Comparison of ENCODE assay signal across 18 cellular contexts in genomic region chr20:45044601-45045000, GRCh38. TPM values are rescaled to one million over a fixed set of nuclear protein-coding genes. Genes with fewer than 3 reads are reported as not detected.
DNase-seq lines count a peak whose midpoint lies in the region; ATAC-seq and TF ChIP-seq lines count a peak whose summit lies in the region.
"Had no signal": no experiment of that assay in that cellular context is flagged by ENCODE, and none has a peak within 500 bp of the region (broad histone marks: within the 10 kb centered on the region; RNA-seq: fewer than 3 reads in every experiment).

No MANE protein-coding gene starts in this region.

- peak overlapping the region; percentile 77 for H3K18ac ChIP-seq in trophoblast cell (ENCODE audit: low read length)

- no peak for TF ChIP-seq POLR2A in breast epithelium (IDR thresholded peaks at IDR 0.05)

- H3K14ac ChIP-seq in trophoblast cell (ENCODE audit: low read length), result peak overlapping the region; percentile 74

- H2AFZ ChIP-seq in mammary epithelial cell (ENCODE audit: low read depth, low read length), result no peak overlapping the region
- no peak overlapping the region for H2AFZ ChIP-seq in KMS-11 (ENCODE audit: low read depth)
- no peak overlapping the region for H2AFZ ChIP-seq in trophoblast cell (ENCODE audit: insufficient read depth, low read length, poor library complexity)
- H2AFZ ChIP-seq: neural progenitor cell had no signal

- H3K79me1 ChIP-seq in trophoblast cell (ENCODE audit: low read length), result peaks cover 8% of the 10 kb centered on the region

- H4K12ac ChIP-seq in trophoblast cell (ENCODE audit: low read depth, low read length), result no peak overlapping the region

- H3K9ac ChIP-seq in mammary epithelial cell (ENCODE audit: insufficient read depth, low read length) (no peak overlapping the region), KMS-11 (no peak overlapping the region), trophoblast cell (ENCODE audit: low read length) (no peak overlapping the region)
- H3K9ac ChIP-seq: neural progenitor cell had no signal

- WGBS in mammary epithelial cell (ENCODE audit: low coverage, missing lambda C conversion rate), result 100% methylated on average over 3 of the region's 3 CpGs
- no CpG with 5 or more reads among the region's 3 CpGs for WGBS in trophoblast cell (ENCODE audit: extremely low coverage, insufficient coverage, insufficient read length)

- CTCF ChIA-PET in mammary epithelial cell (lab: Charles Lee; ENCODE audit: low non-redundant PET), result interaction anchor here (0.5 to 1.6 kb wide), 9 partner anchors 23 to 590 kb away, joined by 3 to 46 read pairs (median 4); no protein-coding TSS in a partner anchor

- ATAC-seq in left cardiac atrium, result no peak

- peak overlapping the region; percentile 41 for H3K4ac ChIP-seq in trophoblast cell (ENCODE audit: low read depth, low read length)

- in situ Hi-C loops in mammary epithelial cell (cut with MboI; ENCODE audit: low sequenced_read_pairs in 2 of 2), result loop anchor here in 1 of 2 donors (5.0 kb wide), 1 partner anchor 48 kb away; no protein-coding TSS in a partner anchor

- H3K27ac ChIP-seq in mammary epithelial cell (ENCODE audit: insufficient read depth, low read depth, low read length) (peak overlapping the region; percentile 17), breast epithelium (no peak overlapping the region), KMS-11 (0 out of 2 replicates have a peak overlapping the region, but pooled peaks have one; percentile 4), VCaP (peak overlapping the region; percentile 84), trophoblast cell (ENCODE audit: low read depth, low read length) (no peak overlapping the region)
- H3K27ac ChIP-seq: neural progenitor cell, right lobe of liver, upper lobe of right lung had no signal

- H3K9me3 ChIP-seq in mammary epithelial cell (replicated peaks; ENCODE audit: insufficient read depth, low read length), result no peaks in the 10 kb centered on the region
- no peaks in the 10 kb centered on the region for H3K9me3 ChIP-seq in breast epithelium
- no peaks in the 10 kb centered on the region for H3K9me3 ChIP-seq in trophoblast cell (ENCODE audit: insufficient read depth, low read depth, low read length)
- H3K9me3 ChIP-seq: BE2C, Caco-2, right lobe of liver, upper lobe of right lung had no signal

- H3K79me2 ChIP-seq in mammary epithelial cell (ENCODE audit: insufficient read depth, low read length) (peaks cover 35% of the 10 kb centered on the region), KMS-11 (ENCODE audit: insufficient read depth, low read depth) (peaks cover 36% of the 10 kb centered on the region; the same call in 1 of the 2 replicates), trophoblast cell (ENCODE audit: control insufficient read depth, insufficient read depth, low read length, poor library complexity) (no peaks in the 10 kb centered on the region)

- dilution Hi-C loops in mammary epithelial cell (cut with HindIII; ENCODE audit: low sequenced_read_pairs), result no loop called here

- H2BK120ac ChIP-seq in trophoblast cell (ENCODE audit: insufficient read depth, low read length, poor library complexity), result peak overlapping the region; percentile 93

- H3K27me3 ChIP-seq in mammary epithelial cell (ENCODE audit: insufficient read depth, low read length) (no peaks in the 10 kb centered on the region), breast epithelium (no peaks in the 10 kb centered on the region), KMS-11 (ENCODE audit: insufficient read depth, low read depth) (no peaks in the 10 kb centered on the region), trophoblast cell (ENCODE audit: insufficient read depth, low read length) (no peaks in the 10 kb centered on the region)
- H3K27me3 ChIP-seq: BE2C, neural progenitor cell, right lobe of liver, upper lobe of right lung had no signal

- H4K8ac ChIP-seq in trophoblast cell (ENCODE audit: low read depth, low read length), result peak overlapping the region; percentile 67

- no peak overlapping the region for H2AK5ac ChIP-seq in trophoblast cell (ENCODE audit: low read length)

- BruUV-seq in mammary epithelial cell (replicated peaks; lab: Mats Ljungman, UMichigan), result no TSS peak

- no peak overlapping the region for H3K23ac ChIP-seq in trophoblast cell (ENCODE audit: low read length)

- H4K91ac ChIP-seq in trophoblast cell (ENCODE audit: low read depth, low read length), result peak overlapping the region; percentile 95

- H3K4me3 ChIP-seq in mammary epithelial cell (replicated peaks in 1 of 3; ENCODE audit: insufficient read depth in 1 of 3, low read depth in 2 of 3, low read length in 3 of 3), result no peak overlapping the region
- H3K4me3 ChIP-seq in breast epithelium, result no peak overlapping the region
- no peak overlapping the region for H3K4me3 ChIP-seq in KMS-11 (IDR thresholded peaks at IDR 0.05; ENCODE audit: insufficient read depth, low read depth, low read length)
- H3K4me3 ChIP-seq in trophoblast cell (ENCODE audit: low read depth, low read length), result no peak overlapping the region
- H3K4me3 ChIP-seq: GM12878, neural progenitor cell, right lobe of liver, upper lobe of right lung had no signal

- H3K36me3 ChIP-seq in mammary epithelial cell (ENCODE audit: insufficient read depth, low read length) (no peaks in the 10 kb centered on the region), breast epithelium (no peaks in the 10 kb centered on the region), KMS-11 (ENCODE audit: insufficient read depth) (no peaks in the 10 kb centered on the region), trophoblast cell (ENCODE audit: control insufficient read depth in 1 of 2, insufficient read depth in 2 of 2, low read length in 2 of 2) (no peaks in the 10 kb centered on the region)
- H3K36me3 ChIP-seq: BE2C, neural progenitor cell, right lobe of liver, upper lobe of right lung had no signal

- H2BK12ac ChIP-seq in trophoblast cell (ENCODE audit: low read length), result peak overlapping the region; percentile 93

- TF ChIP-seq CTCF in mammary epithelial cell (conservative IDR thresholded peaks at IDR 0.05 in 1 of 2, IDR thresholded peaks at IDR 0.05 in 1 of 2; ENCODE audit: extremely low read depth in 1 of 2, insufficient read depth in 1 of 2, low read depth in 1 of 2, low read length in 2 of 2) (no peak), breast epithelium (IDR thresholded peaks at IDR 0.05) (no peak), KMS-11 (conservative IDR thresholded peaks at IDR 0.05; ENCODE audit: low read depth, low read length) (no peak), VCaP (conservative IDR thresholded peaks at IDR 0.05) (no peak)

- no peaks in the 10 kb centered on the region for H4K20me1 ChIP-seq in mammary epithelial cell (ENCODE audit: insufficient read depth, low read length)
- H4K20me1 ChIP-seq in KMS-11 (ENCODE audit: insufficient read depth), result no peaks in the 10 kb centered on the region

- no peak overlapping the region for H3K4me2 ChIP-seq in mammary epithelial cell (ENCODE audit: insufficient read depth, low read depth, low read length)
- peak overlapping the region; percentile 1; the same call in 1 of the 2 replicates for H3K4me2 ChIP-seq in KMS-11
- no peak overlapping the region for H3K4me2 ChIP-seq in trophoblast cell (ENCODE audit: low read length)
- H3K4me2 ChIP-seq: neural progenitor cell had no signal

- H3K4me1 ChIP-seq in mammary epithelial cell (ENCODE audit: insufficient read depth, low read length) (peaks cover 23% of the 10 kb centered on the region), breast epithelium (peaks cover 0 to 6% of the 10 kb centered on the region in 2 donors), KMS-11 (ENCODE audit: low read depth, poor library complexity, severe bottlenecking) (peaks cover 85% of the 10 kb centered on the region), trophoblast cell (ENCODE audit: control insufficient read depth in 1 of 2, insufficient read depth in 2 of 2, low read length in 2 of 2) (peaks cover 0 to 4% of the 10 kb centered on the region in 2 experiments)
- H3K4me1 ChIP-seq: BE2C, right lobe of liver had no signal

- DNase-seq in mammary epithelial cell, result no peak
- no peak for DNase-seq in breast epithelium (ENCODE audit: low spot score in 2 of 2)
- DNase-seq in trophoblast cell, result no peak
- no peak for DNase-seq in left cardiac atrium
- no peak for DNase-seq in DMS79 treated with DMSO at 0.1 percent for 48 hours (lab: John Stamatoyannopoulos, UW)
- DNase-seq in NCI-H226, result no peak
- DNase-seq: islet precursor cell; NCI-H524 treated with DMSO at 0.1 percent for 48 hours; right lobe of liver; stimulated activated CD4-positive, alpha-beta T cell treated with anti-CD3 and anti-CD28 coated beads, Interleukin-2, amount 100 ng/mL, for 48 hours; upper lobe of right lung had no signal

- peak overlapping the region; percentile 84 for H2BK5ac ChIP-seq in trophoblast cell (ENCODE audit: low read depth, low read length, poor library complexity)

- intact Hi-C loops in mammary epithelial cell (cut with micrococcal nuclease), result loop anchor here (1.0 to 5.0 kb wide), 7 partner anchors 33 to 268 kb away; partner anchors contain the start of gene STK4
- intact Hi-C loops in breast epithelium (cut with DNase I; ENCODE audit: low total_unique reads), result no loop called here
- intact Hi-C loops in left cardiac atrium (cut with DNase I), result loop anchor here in 1 of 2 donors (5.0 kb wide), 1 partner anchor 53 kb away; no protein-coding TSS in a partner anchor

RNA-seq across cellular contexts. Expression of gene KCNS1, which starts 56.3 kb away (rescaled TPM):
- under 1 TPM; 0.26 to 0.33 TPM for total RNA-seq in mammary epithelial cell
- 0.32 TPM for polyA plus RNA-seq in mammary epithelial cell
- 0.62 TPM for polyA minus RNA-seq in mammary epithelial cell
- under 1 TPM in 1 of 3 donors, not detected in 2; 0.44 TPM for total RNA-seq in breast epithelium
- 6.1 and 6.8 TPM in 2 replicates for polyA plus RNA-seq in trophoblast cell (2013)
- total RNA-seq in left cardiac atrium, result under 1 TPM; 0.21 TPM
- total RNA-seq: GM12878, posterior vena cava had no signal
- polyA plus RNA-seq: GM12878 had no signal

Comparison
In these comparisons a context has a peak if more than half of its experiments do, and no peak if none do; other contexts are left out.
1. H3K27ac ChIP-seq: peak in mammary epithelial cell (single experiment), KMS-11 (single experiment) and VCaP (single experiment); none in breast epithelium (0 of 2) and trophoblast cell (single experiment).